2 cellular contexts compared by ENCODE assay signal in genomic region chr10:71840936-71841335, GRCh38.
TF ChIP-seq lines count a peak whose summit lies in the region.

No MANE protein-coding gene starts in this region.

TF ChIP-seq in SK-N-SH, 30 proteins besides CTCF, POLR2A, EP300 and RAD21 (continued from another document):
- TF ChIP-seq PBX3 (IDR thresholded peaks at IDR 0.05) (no peak), NRF1 (IDR thresholded peaks at IDR 0.05; ENCODE audit: low read depth, low read length) (no peak), RCOR1 (IDR thresholded peaks at IDR 0.05; ENCODE audit: low read length) (no peak), SIN3A (IDR thresholded peaks at IDR 0.05; ENCODE audit: borderline replicate concordance, low read depth, low read length) (no peak), POLR2AphosphoS5 (IDR thresholded peaks at IDR 0.05; ENCODE audit: low read depth, low read length) (no peak), RXRA (IDR thresholded peaks at IDR 0.05; ENCODE audit: borderline replicate concordance, low read depth) (no peak), YY1 (IDR thresholded peaks at IDR 0.05; ENCODE audit: low read depth) (no peak), GABPA (IDR thresholded peaks at IDR 0.05; ENCODE audit: low read depth) (no peak), USF2 (IDR thresholded peaks at IDR 0.05; ENCODE audit: borderline replicate concordance, low read depth, low read length) (no peak), JUND (IDR thresholded peaks at IDR 0.05) (no peak), ELF1 (IDR thresholded peaks at IDR 0.05) (no peak)

TF ChIP-seq in SK-N-SH treated with all-trans-retinoic acid at 6 μM for 48 hours, 23 proteins besides CTCF, POLR2A, EP300 and RAD21 (continued from another document):
- TF ChIP-seq POU6F1 (CRISPR knock-in tag; IDR thresholded peaks at IDR 0.05; ENCODE audit: borderline replicate concordance, low read depth) (no peak), SNAI2 (CRISPR knock-in tag; IDR thresholded peaks at IDR 0.05) (no peak), ZNF70 (CRISPR knock-in tag; IDR thresholded peaks at IDR 0.05) (no peak), TSHZ2 (CRISPR knock-in tag; IDR thresholded peaks at IDR 0.05) (no peak), ESRRG (CRISPR knock-in tag; IDR thresholded peaks at IDR 0.05) (no peak)
